8 cellular contexts compared by ENCODE assay signal in the genomic region with DNA sequence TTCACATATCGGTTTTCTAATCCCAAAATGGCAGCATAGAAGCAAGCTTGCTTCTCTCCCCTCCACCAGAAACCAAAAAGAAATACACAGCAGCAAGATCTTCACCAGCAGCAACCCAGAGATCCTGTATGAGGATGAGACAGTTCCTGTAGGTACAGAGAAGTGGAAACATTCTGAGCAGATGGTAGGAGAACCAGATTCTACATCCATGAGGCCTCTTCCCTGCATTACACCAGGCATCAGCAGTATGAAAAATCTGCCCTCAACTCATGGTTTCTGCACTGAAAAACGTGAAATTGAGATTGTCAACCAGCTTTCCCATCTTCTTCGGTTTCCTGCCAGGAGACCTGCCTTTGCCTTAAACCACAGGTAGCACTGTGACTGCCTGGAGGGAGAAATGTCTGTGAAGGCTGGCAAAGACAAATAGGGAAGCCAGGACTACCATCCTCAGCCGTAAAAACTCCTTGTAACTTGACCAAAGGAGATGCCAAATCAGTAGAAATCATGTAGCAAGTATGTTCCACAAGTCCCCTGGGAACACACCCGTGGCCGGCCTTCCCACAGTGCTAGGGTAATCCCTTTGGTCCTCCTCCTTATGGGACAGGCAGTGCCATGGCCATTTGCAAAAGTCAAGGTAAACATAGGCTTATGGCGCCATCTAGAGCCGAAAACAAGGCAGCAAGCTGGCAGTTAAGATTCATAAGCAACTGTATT. TPM values are rescaled to one million over a fixed set of nuclear protein-coding genes. Genes with fewer than 3 reads are reported as not detected.
A peak's percentile ranks its signal among the peaks of the same experiment; 100 is the strongest.
DNase-seq lines count a peak whose midpoint lies in the region; ATAC-seq and TF ChIP-seq lines count a peak whose summit lies in the region.

No MANE protein-coding gene starts in this region.

- H3K36me3 ChIP-seq in Panc1 (ENCODE audit: control insufficient read depth, insufficient read depth, low read length) (no peaks in the 10 kb centered on the region), heart left ventricle (no peaks in the 10 kb centered on the region)

- H3K9me3 Mint-ChIP-seq in Calu3 (ENCODE audit: low read depth, unreplicated experiment) (peaks cover 6% of the 10 kb centered on the region), progenitor cell of endocrine pancreas (ENCODE audit: low read depth) (peaks cover 37% of the 10 kb centered on the region)
- H3K9me3 Mint-ChIP-seq in activated naive CD8-positive, alpha-beta T cell treated with anti-CD3 and anti-CD28 coated beads for 36 hours: peaks cover 12% of the 10 kb centered on the region
- peaks cover 5% of the 10 kb centered on the region for H3K9me3 Mint-ChIP-seq in stimulated activated memory B cell treated with anti-CD40 and anti-IgM and Interleukin-4, amounts not matched to agents 10 μg/mL and 1 μg/mL and 100 μg/mL, for 72 hours

- POLR2A ChIA-PET in Panc1 (lab: Charles Lee): no interaction called here

- no peak overlapping the region for H3K4me3 ChIP-seq in Panc1 (ENCODE audit: low read depth in 2 of 2, low read length in 2 of 2)
- no peak overlapping the region for H3K4me3 ChIP-seq in heart left ventricle

- H3K9me3 ChIP-seq in Panc1 (ENCODE audit: control insufficient read depth, insufficient read depth, low read depth, low read length) (no peaks in the 10 kb centered on the region), heart left ventricle (peaks cover 0 to 10% (median 0%) of the 10 kb centered on the region in 12 donors)

- H3K4me1 ChIP-seq in Panc1 (ENCODE audit: control insufficient read depth, insufficient read depth, low read length): no peaks in the 10 kb centered on the region
- peaks cover 0 to 4% (median 0%) of the 10 kb centered on the region in 12 donors for H3K4me1 ChIP-seq in heart left ventricle

- H3K27ac Mint-ChIP-seq in Calu3 (ENCODE audit: unreplicated experiment): peak overlapping the region; percentile 24
- no peak overlapping the region for H3K27ac Mint-ChIP-seq in activated naive CD8-positive, alpha-beta T cell treated with anti-CD3 and anti-CD28 coated beads for 36 hours
- no peak overlapping the region for H3K27ac Mint-ChIP-seq in progenitor cell of endocrine pancreas
- no peak overlapping the region for H3K27ac Mint-ChIP-seq in stimulated activated memory B cell treated with anti-CD40 and anti-IgM and Interleukin-4, amounts not matched to agents 10 μg/mL and 1 μg/mL and 100 μg/mL, for 72 hours

- H3K4me3 Mint-ChIP-seq in Calu3 (ENCODE audit: low read depth, unreplicated experiment) (peak overlapping the region; percentile 30), progenitor cell of endocrine pancreas (ENCODE audit: low read depth) (no peak overlapping the region)
- no peak overlapping the region for H3K4me3 Mint-ChIP-seq in activated naive CD8-positive, alpha-beta T cell treated with anti-CD3 and anti-CD28 coated beads for 36 hours
- H3K4me3 Mint-ChIP-seq in stimulated activated memory B cell treated with anti-CD40 and anti-IgM and Interleukin-4, amounts not matched to agents 10 μg/mL and 1 μg/mL and 100 μg/mL, for 72 hours: no peak overlapping the region

- H3K36me3 Mint-ChIP-seq in Calu3 (ENCODE audit: insufficient read depth, unreplicated experiment): no peaks in the 10 kb centered on the region
- no peaks in the 10 kb centered on the region for H3K36me3 Mint-ChIP-seq in activated naive CD8-positive, alpha-beta T cell treated with anti-CD3 and anti-CD28 coated beads for 36 hours
- peaks cover 7% of the 10 kb centered on the region for H3K36me3 Mint-ChIP-seq in progenitor cell of endocrine pancreas (ENCODE audit: insufficient read depth)
- no peaks in the 10 kb centered on the region for H3K36me3 Mint-ChIP-seq in stimulated activated memory B cell treated with anti-CD40 and anti-IgM and Interleukin-4, amounts not matched to agents 10 μg/mL and 1 μg/mL and 100 μg/mL, for 72 hours

- peak; percentile 38 for TF ChIP-seq CTCF in Calu3 (IDR thresholded peaks at IDR 0.05; ENCODE audit: unreplicated experiment)
- peak; percentile 73 for TF ChIP-seq CTCF in Panc1 (IDR thresholded peaks at IDR 0.05)
- peak; percentile 73 to 93 (median 86) for TF ChIP-seq CTCF in heart left ventricle (IDR thresholded peaks at IDR 0.05)
- TF ChIP-seq CTCF in progenitor cell of endocrine pancreas (IDR thresholded peaks at IDR 0.05; ENCODE audit: unreplicated experiment): peak; percentile 93

- CTCF ChIA-PET in Calu3 (lab: Charles Lee) (interaction anchor here (0.6 to 2.9 kb wide), 9 partner anchors 22 to 522 kb away, joined by 3 to 21 read pairs (median 5); a partner anchor contains a TSS), Panc1 (lab: Charles Lee) (interaction anchor here (1.1 kb wide), 1 partner anchor 793 kb away, joined by 4 read pairs; no protein-coding TSS in a partner anchor)

- ATAC-seq in GM19455 (IDR thresholded peaks at IDR 0.05; ENCODE audit: unreplicated experiment) (peak; percentile 92), Panc1 (peak; percentile 86), heart left ventricle (peak; percentile 71 to 93 (median 92))
- no peak for ATAC-seq in stimulated activated memory B cell treated with anti-CD40 and anti-IgM and Interleukin-4, amounts not matched to agents 10 μg/mL and 1 μg/mL and 100 μg/mL, for 72 hours

- H3K4me1 Mint-ChIP-seq in Calu3 (ENCODE audit: low read depth, unreplicated experiment) (peaks cover 25% of the 10 kb centered on the region), progenitor cell of endocrine pancreas (ENCODE audit: low read depth) (peaks cover 3% of the 10 kb centered on the region)
- H3K4me1 Mint-ChIP-seq in activated naive CD8-positive, alpha-beta T cell treated with anti-CD3 and anti-CD28 coated beads for 36 hours: no peaks in the 10 kb centered on the region
- H3K4me1 Mint-ChIP-seq in stimulated activated memory B cell treated with anti-CD40 and anti-IgM and Interleukin-4, amounts not matched to agents 10 μg/mL and 1 μg/mL and 100 μg/mL, for 72 hours: no peaks in the 10 kb centered on the region

- H3K27me3 Mint-ChIP-seq in Calu3 (ENCODE audit: unreplicated experiment): no peaks in the 10 kb centered on the region
- H3K27me3 Mint-ChIP-seq in activated naive CD8-positive, alpha-beta T cell treated with anti-CD3 and anti-CD28 coated beads for 36 hours: peaks cover 3% of the 10 kb centered on the region
- no peaks in the 10 kb centered on the region for H3K27me3 Mint-ChIP-seq in progenitor cell of endocrine pancreas
- H3K27me3 Mint-ChIP-seq in stimulated activated memory B cell treated with anti-CD40 and anti-IgM and Interleukin-4, amounts not matched to agents 10 μg/mL and 1 μg/mL and 100 μg/mL, for 72 hours: peaks cover 33% of the 10 kb centered on the region

- intact Hi-C loops in Calu3 (cut with micrococcal nuclease; ENCODE audit: unreplicated experiment) (loop anchor here (1.0 to 10.0 kb wide), 7 partner anchors 37 to 539 kb away; a partner anchor contains a TSS), Panc1 (cut with micrococcal nuclease; ENCODE audit: unreplicated experiment) (loop anchor here (2.0 to 10.0 kb wide), 4 partner anchors 263 to 789 kb away; no protein-coding TSS in a partner anchor), heart left ventricle (cut with DNase I) (loop anchor here (1.0 to 10.0 kb wide), 21 partner anchors 37 to 1429 kb away; a partner anchor contains a TSS)

- peak; percentile 77 for DNase-seq in Calu3
- DNase-seq in KBM-7: peak; percentile 72
- peak; percentile 61 for DNase-seq in Panc1 (ENCODE audit: low read depth, low spot score)
- peak; percentile 40 for DNase-seq in activated naive CD8-positive, alpha-beta T cell treated with anti-CD3 and anti-CD28 coated beads for 36 hours
- DNase-seq in heart left ventricle: peak; percentile 67 to 76 (median 73)
- DNase-seq in progenitor cell of endocrine pancreas (ENCODE audit: low spot score, unreplicated experiment): peak; percentile 55

- TF ChIP-seq POLR2A in heart left ventricle (IDR thresholded peaks at IDR 0.05): no peak

- H3K27me3 ChIP-seq in Panc1 (ENCODE audit: control insufficient read depth, insufficient read depth, low read length) (no peaks in the 10 kb centered on the region), heart left ventricle (no peaks in the 10 kb centered on the region)

- in situ Hi-C loops in KBM-7 (cut with MboI; ENCODE audit: low pct_unique_long_range_greater_than_20kb, low sequenced_read_pairs) (no loop called here), Panc1 (cut with HindIII; ENCODE audit: low pct_unique_long_range_greater_than_20kb, low sequenced_read_pairs) (no loop called here)

- 33 to 36% (median 35%) methylated on average over 8 of the region's 8 CpGs for WGBS in heart left ventricle, 4 donors

- no peak overlapping the region for H3K27ac ChIP-seq in Panc1 (ENCODE audit: low read length)
- no peak overlapping the region for H3K27ac ChIP-seq in heart left ventricle

- BruUV-seq in Calu3 (replicated peaks; lab: Mats Ljungman, UMichigan) (TSS peak; percentile 94), Panc1 (replicated peaks; lab: Mats Ljungman, UMichigan) (no TSS peak)

RNA-seq across cellular contexts. Expression of a gene that starts 24.0 kb away (rescaled TPM):
- 21.8 and 24.1 TPM in 2 replicates for total RNA-seq in Calu3 (2022)
- 6.6 TPM for total RNA-seq in Panc1 (2021; ENCODE audit: unreplicated experiment)
- 4.3 TPM for polyA plus RNA-seq in Panc1 (2012; ENCODE audit: insufficient read length)
- 1 to 10 TPM; 8.2 to 8.3 TPM for total RNA-seq in activated naive CD8-positive, alpha-beta T cell treated with anti-CD3 and anti-CD28 coated beads for 36 hours
- total RNA-seq in heart left ventricle: 10 to 100 TPM in 6 of 9 donors, 1 to 10 TPM in 3; 8.2 to 16.4 (median 12.6) TPM
- 10 to 100 TPM in 1 of 2 donors, 1 to 10 TPM in 1; 6.8 to 11.5 TPM for polyA plus RNA-seq in heart left ventricle
- 21.1 and 23.3 TPM in 2 replicates for total RNA-seq in progenitor cell of endocrine pancreas

RNA-seq across cellular contexts. Expression of a gene that starts 34.9 kb away (rescaled TPM):
- total RNA-seq in Calu3 (2022): 110 and 189 TPM in 2 replicates
- 0.80 TPM for total RNA-seq in Panc1 (2021; ENCODE audit: unreplicated experiment)
- 0.97 TPM for polyA plus RNA-seq in Panc1 (2012; ENCODE audit: insufficient read length)
- total RNA-seq in activated naive CD8-positive, alpha-beta T cell treated with anti-CD3 and anti-CD28 coated beads for 36 hours: not detected
- total RNA-seq in heart left ventricle: 10 to 100 TPM in 3 of 9 donors, 1 to 10 TPM in 6; 1.8 to 33.6 (median 5.9) TPM
- 1 to 10 TPM; 8.4 to 9.0 TPM for polyA plus RNA-seq in heart left ventricle
- total RNA-seq in progenitor cell of endocrine pancreas: 0.50 and 0.78 TPM in 2 replicates

Comparison
In these comparisons a context has a peak if more than half of its experiments do, and no peak if none do; other contexts are left out.
1. CTCF ChIP-seq: peak in every context shown above with its lines; median percentile 93 in progenitor cell of endocrine pancreas; 86 in heart left ventricle; 73 in Panc1; 38 in Calu3.